Comparison of ENCODE assay signal across 21 cellular contexts in the genomic region with DNA sequence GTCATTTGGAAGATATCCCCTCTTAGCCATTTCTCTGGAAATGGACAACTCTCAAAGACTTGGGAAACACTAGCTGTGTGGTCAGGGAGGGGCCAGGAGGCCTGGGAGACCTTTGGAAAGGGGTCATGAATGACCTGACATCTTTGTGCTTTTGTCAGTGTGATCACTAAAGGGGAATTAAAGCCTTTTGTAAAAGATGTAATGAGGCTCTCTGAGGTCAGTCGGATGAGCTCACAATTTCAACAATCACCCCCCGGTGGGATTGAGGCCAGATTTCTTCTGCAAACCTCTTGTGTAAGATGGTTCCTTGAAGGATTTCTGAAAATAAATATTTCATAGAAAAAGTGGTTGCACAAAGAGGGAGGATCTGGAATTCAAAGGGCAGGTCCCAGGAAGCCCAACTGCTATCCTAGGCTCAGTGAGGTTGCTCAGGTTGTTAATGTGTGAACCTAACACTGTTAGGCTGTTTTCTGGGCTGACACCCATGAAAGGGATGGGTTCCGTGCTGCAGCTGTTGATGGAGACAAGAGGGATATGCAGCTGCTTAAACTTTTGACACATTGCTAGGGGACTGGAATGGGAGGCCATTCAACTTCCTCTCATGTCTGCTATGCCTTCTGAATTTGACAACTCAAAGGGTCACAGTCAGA.
DNase-seq lines count a peak whose midpoint lies in the region; ATAC-seq and TF ChIP-seq lines count a peak whose summit lies in the region.
"Had no signal": no experiment of that assay in that cellular context is flagged by ENCODE, and none has a peak within 500 bp of the region (broad histone marks: within the 10 kb centered on the region; RNA-seq: fewer than 3 reads in every experiment).

No MANE protein-coding gene starts in this region.

- DNase-seq in LHCN-M2 (ENCODE audit: low read depth) = peak; percentile 63
- DNase-seq in left lung = no peak
- DNase-seq in NCI-H510A treated with DMSO at 0.1 percent for 48 hours (lab: John Stamatoyannopoulos, UW) = no peak
- no peak for DNase-seq in SKM-1 (lab: John Stamatoyannopoulos, UW; ENCODE audit: unreplicated experiment)
- DNase-seq: activated naive CD4-positive, alpha-beta T cell treated with anti-CD3 and anti-CD28 coated beads, Interleukin-2, amount 50 U/mL, for 16 hours; activated T-cell treated with anti-CD3 and anti-CD28 coated beads, Interleukin-2, amount 50 U/mL, for 48 hours; aorta; CD4-positive, alpha-beta memory T cell; DMS79; effector memory CD4-positive, alpha-beta T cell; GOT3; hippocampal formation; KBM-7; NCI-H2029 had no signal

- H3K4me1 ChIP-seq in ectodermal cell (ENCODE audit: control insufficient read depth, insufficient read depth, low read length) = peaks cover 26% of the 10 kb centered on the region
- no peaks in the 10 kb centered on the region for H3K4me1 ChIP-seq in left lung
- peaks cover 0 to 45% (median 25%) of the 10 kb centered on the region in 5 donors for H3K4me1 ChIP-seq in subcutaneous abdominal adipose tissue (ENCODE audit: control insufficient read depth in 5 of 5, insufficient read depth in 5 of 5, low read length in 5 of 5)

- 19 to 37% methylated on average over 3 of the region's 3 CpGs for WGBS in ectodermal cell, 2 experiments

- H3K27ac ChIP-seq in ectodermal cell (ENCODE audit: insufficient read depth, low read depth, low read length, poor library complexity, severe bottlenecking) (peak overlapping the region; percentile 45), left lung (peak overlapping the region in 1 of 2 donors; percentile 28), subcutaneous abdominal adipose tissue (ENCODE audit: low read depth, low read length) (peak overlapping the region; percentile 70)
- H3K27ac ChIP-seq: ovary, thoracic aorta had no signal

- no peak for TF ChIP-seq CTCF in left lung (IDR thresholded peaks at IDR 0.05)

- no peaks in the 10 kb centered on the region for H3K9me3 ChIP-seq in ectodermal cell (ENCODE audit: control insufficient read depth, low read length)
- no peaks in the 10 kb centered on the region for H3K9me3 ChIP-seq in left lung
- H3K9me3 ChIP-seq in subcutaneous abdominal adipose tissue (ENCODE audit: control insufficient read depth in 5 of 5, low read length in 5 of 5) = no peaks in the 10 kb centered on the region
- H3K9me3 ChIP-seq: ovary, thoracic aorta had no signal

- intact Hi-C loops in left lung (cut with DNase I) = no loop called here

- no peaks in the 10 kb centered on the region for H3K36me3 ChIP-seq in ectodermal cell (ENCODE audit: control insufficient read depth, insufficient read depth, low read length)
- no peaks in the 10 kb centered on the region for H3K36me3 ChIP-seq in left lung
- no peaks in the 10 kb centered on the region for H3K36me3 ChIP-seq in subcutaneous abdominal adipose tissue (ENCODE audit: control insufficient read depth in 5 of 5, insufficient read depth in 5 of 5, low read length in 5 of 5)
- H3K36me3 ChIP-seq: ovary, thoracic aorta had no signal

- ATAC-seq in left lung (peak; percentile 11), HG02970 (IDR thresholded peaks at IDR 0.05; ENCODE audit: low FRiP score, unreplicated experiment) (no peak)
- ATAC-seq: GM12878; stimulated activated memory B cell treated with anti-CD40 and anti-IgM and Interleukin-4, amounts not matched to agents 10 μg/mL and 1 μg/mL and 100 μg/mL, for 72 hours had no signal

- H3K4me3 ChIP-seq in ectodermal cell (ENCODE audit: insufficient read depth, low read depth, low read length) (no peak overlapping the region), left lung (no peak overlapping the region), subcutaneous abdominal adipose tissue (ENCODE audit: low read depth in 1 of 5, low read length in 5 of 5) (no peak overlapping the region)
- H3K4me3 ChIP-seq: GM12878, ovary, thoracic aorta had no signal

- H3K27me3 ChIP-seq in ectodermal cell (ENCODE audit: control insufficient read depth, insufficient read depth, low read length, poor library complexity, severe bottlenecking) (no peaks in the 10 kb centered on the region), left lung (no peaks in the 10 kb centered on the region), subcutaneous abdominal adipose tissue (ENCODE audit: control insufficient read depth in 5 of 5, insufficient read depth in 4 of 5, low read length in 5 of 5) (no peaks in the 10 kb centered on the region)
- H3K27me3 ChIP-seq: ovary had no signal

- no peak overlapping the region for H3K9ac ChIP-seq in subcutaneous abdominal adipose tissue (ENCODE audit: low read length in 5 of 5)
